Comparison of ENCODE assay signal across 24 cellular contexts in the genomic region with DNA sequence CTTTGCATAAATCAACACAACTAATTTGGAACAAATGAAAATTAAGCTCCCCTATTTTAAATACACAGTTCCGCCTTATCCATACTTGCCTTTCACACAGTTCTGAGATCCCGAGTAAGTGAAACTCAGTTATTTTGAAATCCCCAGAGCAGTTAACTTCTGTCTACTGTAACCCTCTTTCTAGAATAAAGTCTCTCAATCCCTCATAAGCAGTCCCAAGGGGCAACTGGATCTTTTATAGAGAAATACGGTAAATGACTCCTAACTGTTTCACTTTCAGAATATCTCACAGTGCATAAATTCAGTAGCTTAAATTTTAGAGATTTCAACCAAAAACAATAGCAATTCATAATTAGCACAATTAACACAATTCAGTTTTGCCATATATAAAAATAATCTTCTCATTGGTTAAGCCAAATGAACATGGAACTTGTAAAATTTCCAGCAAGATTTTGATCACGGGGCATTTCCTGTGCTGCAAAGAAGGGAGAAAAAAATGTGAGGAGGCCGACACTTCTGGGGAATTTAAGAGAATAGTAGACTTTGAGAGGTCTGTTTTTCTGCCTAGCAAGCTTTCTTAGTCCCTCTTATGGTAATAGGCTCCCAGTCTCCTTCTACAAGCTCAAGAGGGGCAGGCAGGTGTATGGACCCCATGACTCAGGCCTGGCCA.
"Had no signal": no experiment of that assay in that cellular context is flagged by ENCODE, and none has a peak within 500 bp of the region (broad histone marks: within the 10 kb centered on the region; RNA-seq: fewer than 3 reads in every experiment).

No MANE protein-coding gene starts in this region.

- H3K27me3 ChIP-seq: hepatocyte, spleen, tibial artery had no signal

- H3K4me3 ChIP-seq: hepatocyte, lower lobe of right lung, spleen, tibial artery had no signal

- H3K9me3 ChIP-seq: lower lobe of right lung, spleen, tibial artery had no signal

- H3K4me1 Mint-ChIP-seq: activated CD4-positive, alpha-beta T cell treated with anti-CD3 and anti-CD28 coated beads, Interleukin-2, amount 10 ng/mL, durations not matched to agents 24 days and 14 days; activated CD8-positive, alpha-beta memory T cell treated with anti-CD3 and anti-CD28 coated beads, Interleukin-2, amount 10 ng/mL, durations not matched to agents 7 days and 5 days; activated naive CD8-positive, alpha-beta T cell treated with anti-CD3 and anti-CD28 coated beads, Interleukin-2, amount 50 U/mL, for 24 hours; immature natural killer cell; naive B cell had no signal

- H3K4me2 ChIP-seq: hepatocyte had no signal

- DNase-seq: activated CD4-positive, alpha-beta T cell treated with anti-CD3 and anti-CD28 coated beads, Interleukin-2, amount 10 ng/mL, durations not matched to agents 24 days and 14 days; activated CD8-positive, alpha-beta memory T cell treated with anti-CD3 and anti-CD28 coated beads, Interleukin-2, amount 10 ng/mL, durations not matched to agents 7 days and 5 days; activated CD8-positive, alpha-beta T cell treated with anti-CD3 and anti-CD28 coated beads for 36 hours; activated effector memory CD4-positive, alpha-beta T cell treated with anti-CD3 and anti-CD28 coated beads, Interleukin-2, amount 50 U/mL, for 16 hours; activated naive CD4-positive, alpha-beta T cell treated with anti-CD3 and anti-CD28 coated beads, Interleukin-2, amount 50 U/mL, for 16 hours; activated naive CD8-positive, alpha-beta T cell treated with anti-CD3 and anti-CD28 coated beads, Interleukin-2, amount 50 U/mL, for 24 hours; activated T-cell treated with anti-CD3 and anti-CD28 coated beads for 4 hours; aorta; dermis blood vessel endothelial cell; effector CD8-positive, alpha-beta T cell; erythroblast; foreskin melanocyte; immature natural killer cell; lower lobe of right lung; naive B cell; occipital lobe; spleen; stimulated activated CD4-positive, alpha-beta T cell treated with anti-CD3 and anti-CD28 coated beads, Interleukin-4, amount 100 ng/mL, for 24 hours; T-helper 2 cell; tibial artery had no signal

- H2AFZ ChIP-seq: hepatocyte had no signal

- H3K36me3 Mint-ChIP-seq: activated CD8-positive, alpha-beta memory T cell treated with anti-CD3 and anti-CD28 coated beads, Interleukin-2, amount 10 ng/mL, durations not matched to agents 7 days and 5 days; brain; immature natural killer cell; naive B cell had no signal

- H3K4me3 Mint-ChIP-seq: activated CD4-positive, alpha-beta T cell treated with anti-CD3 and anti-CD28 coated beads, Interleukin-2, amount 10 ng/mL, durations not matched to agents 24 days and 14 days; activated CD8-positive, alpha-beta memory T cell treated with anti-CD3 and anti-CD28 coated beads, Interleukin-2, amount 10 ng/mL, durations not matched to agents 7 days and 5 days; activated CD8-positive, alpha-beta T cell treated with anti-CD3 and anti-CD28 coated beads for 36 hours; activated naive CD8-positive, alpha-beta T cell treated with anti-CD3 and anti-CD28 coated beads, Interleukin-2, amount 50 U/mL, for 24 hours; brain; immature natural killer cell; naive B cell; stimulated activated naive CD8-positive, alpha-beta T cell treated with anti-CD3 and anti-CD28 coated beads, Interleukin-15, Interleukin-2, amounts not matched to agents 100 ng/mL and 50 ng/mL, for 24 hours had no signal

- H3K27ac Mint-ChIP-seq: activated CD4-positive, alpha-beta T cell treated with anti-CD3 and anti-CD28 coated beads, Interleukin-2, amount 10 ng/mL, durations not matched to agents 24 days and 14 days; activated CD8-positive, alpha-beta memory T cell treated with anti-CD3 and anti-CD28 coated beads, Interleukin-2, amount 10 ng/mL, durations not matched to agents 7 days and 5 days; activated CD8-positive, alpha-beta T cell treated with anti-CD3 and anti-CD28 coated beads for 36 hours; activated naive CD8-positive, alpha-beta T cell treated with anti-CD3 and anti-CD28 coated beads, Interleukin-2, amount 50 U/mL, for 24 hours; brain; immature natural killer cell; naive B cell; stimulated activated naive CD8-positive, alpha-beta T cell treated with anti-CD3 and anti-CD28 coated beads, Interleukin-15, Interleukin-2, amounts not matched to agents 100 ng/mL and 50 ng/mL, for 24 hours had no signal

- H3K4me1 ChIP-seq: lower lobe of right lung, spleen, tibial artery had no signal

- H3K36me3 ChIP-seq: lower lobe of right lung, spleen, tibial artery had no signal

- H3K79me2 ChIP-seq: hepatocyte had no signal

- H3K9me3 Mint-ChIP-seq: activated CD4-positive, alpha-beta T cell treated with anti-CD3 and anti-CD28 coated beads, Interleukin-2, amount 10 ng/mL, durations not matched to agents 24 days and 14 days; activated CD8-positive, alpha-beta T cell treated with anti-CD3 and anti-CD28 coated beads for 36 hours; activated naive CD8-positive, alpha-beta T cell treated with anti-CD3 and anti-CD28 coated beads, Interleukin-2, amount 50 U/mL, for 24 hours; brain; immature natural killer cell; stimulated activated naive CD8-positive, alpha-beta T cell treated with anti-CD3 and anti-CD28 coated beads, Interleukin-15, Interleukin-2, amounts not matched to agents 100 ng/mL and 50 ng/mL, for 24 hours had no signal

- ATAC-seq: activated CD8-positive, alpha-beta memory T cell treated with anti-CD3 and anti-CD28 coated beads, Interleukin-2, amount 10 ng/mL, durations not matched to agents 7 days and 5 days; activated CD8-positive, alpha-beta T cell treated with anti-CD3 and anti-CD28 coated beads for 36 hours; activated naive CD8-positive, alpha-beta T cell treated with anti-CD3 and anti-CD28 coated beads, Interleukin-2, amount 50 U/mL, for 24 hours; left lobe of liver; lower lobe of right lung had no signal

- H3K27ac ChIP-seq: hepatocyte, lower lobe of right lung, tibial artery had no signal
